ENCODE assay signal across 8 cellular contexts in the genomic region with DNA sequence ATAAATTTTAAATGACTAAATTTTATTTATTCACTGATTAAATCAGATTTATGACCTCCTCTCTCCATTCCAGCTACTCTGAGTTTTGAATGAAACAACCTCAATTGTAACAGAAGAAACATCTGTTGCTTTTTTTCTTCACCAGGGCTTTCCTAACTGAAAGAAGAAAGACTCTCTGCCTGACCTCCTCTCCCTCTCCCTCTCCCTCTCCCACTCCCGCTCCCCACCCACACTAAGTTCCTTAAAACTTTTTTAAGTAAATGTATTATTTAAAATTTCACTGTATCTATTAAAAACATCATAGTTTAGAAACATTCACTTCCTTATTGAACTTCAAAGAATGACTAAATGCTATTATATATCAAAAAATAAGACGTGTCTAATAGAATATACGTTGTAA.
A peak's percentile ranks its signal among the peaks of the same experiment; 100 is the strongest.
DNase-seq lines count a peak whose midpoint lies in the region; ATAC-seq, FAIRE-seq and TF ChIP-seq lines count a peak whose summit lies in the region.

No MANE protein-coding gene starts in this region.

- in situ Hi-C loops in GM23248 (cut with MboI) (no loop called here), transverse colon (cut with MboI; ENCODE audit: low pct_ligation_motif_present in 1 of 4, low pct_unique_long_range_greater_than_20kb in 1 of 4, low sequenced_read_pairs in 3 of 4) (no loop called here), G401 (cut with HindIII; ENCODE audit: low sequenced_read_pairs) (no loop called here)

- H3K27me3 ChIP-seq in GM23248 (replicated peaks; ENCODE audit: insufficient read depth) = no peaks in the 10 kb centered on the region
- no peaks in the 10 kb centered on the region for H3K27me3 ChIP-seq in left lung
- H3K27me3 ChIP-seq in transverse colon = no peaks in the 10 kb centered on the region

- peak overlapping the region; percentile 66 for H2AFZ ChIP-seq in GM23248

- DNase-seq in A549 (ENCODE audit: low read depth in 1 of 2, low spot score in 1 of 2) (no peak), GM23248 (peak; percentile 27), left lung (no peak), transverse colon (no peak), G401 (ENCODE audit: low spot score) (no peak), NCI-H2227 treated with DMSO at 0.1 percent for 48 hours (lab: John Stamatoyannopoulos, UW) (no peak), NCI-H345 (lab: John Stamatoyannopoulos, UW) (no peak)
- no peak for DNase-seq in activated naive CD8-positive, alpha-beta T cell treated with anti-CD3 and anti-CD28 coated beads, Interleukin-2, amount 50 U/mL, for 24 hours

- ATAC-seq in A549 (no peak), left lung (peak; percentile 45)
- no peak for ATAC-seq in activated naive CD8-positive, alpha-beta T cell treated with anti-CD3 and anti-CD28 coated beads, Interleukin-2, amount 50 U/mL, for 24 hours

- peaks cover 33% of the 10 kb centered on the region for H3K4me1 Mint-ChIP-seq in activated naive CD8-positive, alpha-beta T cell treated with anti-CD3 and anti-CD28 coated beads, Interleukin-2, amount 50 U/mL, for 24 hours

- H3K9me3 ChIP-seq in A549 (no peaks in the 10 kb centered on the region), GM23248 (ENCODE audit: low read depth) (no peaks in the 10 kb centered on the region), left lung (no peaks in the 10 kb centered on the region), transverse colon (no peaks in the 10 kb centered on the region)

- peaks cover 7% of the 10 kb centered on the region; the same call in 1 of the 3 replicates for H3K4me1 ChIP-seq in A549
- H3K4me1 ChIP-seq in GM23248 (ENCODE audit: insufficient read depth) = peaks cover 12% of the 10 kb centered on the region; the same call in 1 of the 2 replicates
- peaks cover 8 to 30% of the 10 kb centered on the region in 2 donors for H3K4me1 ChIP-seq in left lung
- peaks cover 0 to 43% (median 10%) of the 10 kb centered on the region in 4 donors for H3K4me1 ChIP-seq in transverse colon

- TF ChIP-seq EP300 in A549 (IDR thresholded peaks at IDR 0.05) (no peak), transverse colon (IDR thresholded peaks at IDR 0.05; ENCODE audit: low read depth) (no peak)

- no peaks in the 10 kb centered on the region; the same call in 1 of the 2 replicates for H3F3A ChIP-seq in GM23248 (ENCODE audit: insufficient read depth)

- H3K4me3 Mint-ChIP-seq in activated naive CD8-positive, alpha-beta T cell treated with anti-CD3 and anti-CD28 coated beads, Interleukin-2, amount 50 U/mL, for 24 hours = peak overlapping the region; percentile 83

- peaks cover under 1% of the 10 kb centered on the region for H3K9me3 Mint-ChIP-seq in activated naive CD8-positive, alpha-beta T cell treated with anti-CD3 and anti-CD28 coated beads, Interleukin-2, amount 50 U/mL, for 24 hours

- no peak for FAIRE-seq in A549 (lab: Jason Lieb, UNC)

- peak overlapping the region; percentile 63 for H3K27ac Mint-ChIP-seq in activated naive CD8-positive, alpha-beta T cell treated with anti-CD3 and anti-CD28 coated beads, Interleukin-2, amount 50 U/mL, for 24 hours

- no peaks in the 10 kb centered on the region for H3K27me3 Mint-ChIP-seq in activated naive CD8-positive, alpha-beta T cell treated with anti-CD3 and anti-CD28 coated beads, Interleukin-2, amount 50 U/mL, for 24 hours

- H3K9ac ChIP-seq in GM23248 = peak overlapping the region; percentile 58

- POLR2A ChIA-PET in A549 (lab: Yijun Ruan, JAX) = no interaction called here

- peak overlapping the region; percentile 72 for H3K4me2 ChIP-seq in A549
- H3K4me2 ChIP-seq in GM23248 (ENCODE audit: unreplicated experiment) = peak overlapping the region; percentile 88

- CTCF ChIA-PET in A549 (lab: Yijun Ruan, JAX) = no interaction called here

- TF ChIP-seq POLR2A in A549 (IDR thresholded peaks at IDR 0.05; ENCODE audit: low read length) (no peak), transverse colon (IDR thresholded peaks at IDR 0.05) (no peak)

- intact Hi-C loops in left lung (cut with DNase I) = no loop called here
- intact Hi-C loops in transverse colon (cut with DNase I; ENCODE audit: low total_unique reads) = no loop called here

- no peak for TF ChIP-seq RAD21 in A549 (conservative IDR thresholded peaks at IDR 0.05 in 1 of 2, IDR thresholded peaks at IDR 0.05 in 1 of 2)

- H3K9me2 ChIP-seq in GM23248 (ENCODE audit: insufficient read depth) = no peaks in the 10 kb centered on the region

- H3K36me3 Mint-ChIP-seq in activated naive CD8-positive, alpha-beta T cell treated with anti-CD3 and anti-CD28 coated beads, Interleukin-2, amount 50 U/mL, for 24 hours (ENCODE audit: low read depth) = peaks cover 7% of the 10 kb centered on the region

- no peaks in the 10 kb centered on the region for H3K79me2 ChIP-seq in GM23248 (ENCODE audit: insufficient read depth)

- TF ChIP-seq CTCF in A549 (IDR thresholded peaks at IDR 0.05) (no peak), left lung (IDR thresholded peaks at IDR 0.05) (no peak), transverse colon (IDR thresholded peaks at IDR 0.05) (no peak)

- WGBS in A549 (ENCODE audit: missing lambda C conversion rate) = 87% methylated on average over 3 of the region's 3 CpGs
- WGBS in GM23248 (ENCODE audit: low coverage in 1 of 2, low lambda C conversion rate in 2 of 2, missing lambda C conversion rate in 2 of 2), 2 experiments = 7 to 11% methylated on average over 3 of the region's 3 CpGs
- WGBS in transverse colon (ENCODE audit: low coverage in 1 of 2), 2 donors = 3 to 28% methylated on average over 3 of the region's 3 CpGs

- no peaks in the 10 kb centered on the region for H4K20me1 ChIP-seq in GM23248 (ENCODE audit: insufficient read depth)

- H3K27ac ChIP-seq in A549 = no peak overlapping the region
- H3K27ac ChIP-seq in GM23248 = 0 out of 2 replicates have a peak overlapping the region, but pooled peaks have one; percentile 6
- H3K27ac ChIP-seq in left lung = peak overlapping the region; percentile 9 to 28
- H3K27ac ChIP-seq in transverse colon = peak overlapping the region in 2 of 4 donors; percentile 53 to 54

- H3K36me3 ChIP-seq in GM23248 (ENCODE audit: low read depth) = no peaks in the 10 kb centered on the region
- H3K36me3 ChIP-seq in left lung = no peaks in the 10 kb centered on the region
- no peaks in the 10 kb centered on the region for H3K36me3 ChIP-seq in transverse colon

- H3K4me3 ChIP-seq in A549 (no peak overlapping the region), GM23248 (peak overlapping the region; percentile 75), left lung (peak overlapping the region; percentile 13 to 42), transverse colon (peak overlapping the region in 2 of 4 donors; percentile 31 to 50)

TF ChIP-seq in A549, 52 proteins besides CTCF, POLR2A, EP300 and RAD21:
- TF ChIP-seq NPAS2 (CRISPR knock-in tag; IDR thresholded peaks at IDR 0.05; ENCODE audit: borderline replicate concordance) = no peak
- TF ChIP-seq ZSCAN20 (CRISPR knock-in tag; IDR thresholded peaks at IDR 0.05) = no peak
- no peak for TF ChIP-seq MYC (IDR thresholded peaks at IDR 0.05; ENCODE audit: borderline replicate concordance, low read length)

Comparison
In these comparisons a context has a peak if more than half of its experiments do, and no peak if none do; other contexts are left out.
1. H3K27ac ChIP-seq: peak in GM23248 (single experiment) and left lung (2 of 2); none in A549 (0 of 2).